Comparison of ENCODE assay signal across 11 cellular contexts in genomic region chr20:63692436-63693078, GRCh38. TPM values are rescaled to one million over a fixed set of nuclear protein-coding genes. Genes with fewer than 3 reads are reported as not detected.
DNase-seq lines count a peak whose midpoint lies in the region; ATAC-seq, FAIRE-seq and TF ChIP-seq lines count a peak whose summit lies in the region.
"Had no signal": no experiment of that assay in that cellular context is flagged by ENCODE, and none has a peak within 500 bp of the region (broad histone marks: within the 10 kb centered on the region; RNA-seq: fewer than 3 reads in every experiment).

No MANE protein-coding gene starts in this region.

- H3K9ac ChIP-seq in kidney (ENCODE audit: low read length in 2 of 2) = no peak overlapping the region

- TF ChIP-seq CTCF in kidney (IDR thresholded peaks at IDR 0.05; ENCODE audit: borderline replicate concordance, extremely low read depth, insufficient read depth) = no peak
- no peak for TF ChIP-seq CTCF in upper lobe of right lung (IDR thresholded peaks at IDR 0.05)

- H3K27ac Mint-ChIP-seq in activated T-cell treated with anti-CD3 and anti-CD28 coated beads, Interleukin-2, amount 50 U/mL, for 72 hours = peak overlapping the region; percentile 44
- H3K27ac Mint-ChIP-seq in activated CD4-positive, alpha-beta memory T cell treated with anti-CD3 and anti-CD28 coated beads for 36 hours = peak overlapping the region; percentile 34
- H3K27ac Mint-ChIP-seq: CD4-positive, alpha-beta T cell had no signal

- peaks cover 0 to 15% of the 10 kb centered on the region in 2 donors for H3K4me1 ChIP-seq in kidney (ENCODE audit: control insufficient read depth in 1 of 2, insufficient read depth in 1 of 2, low read depth in 1 of 2, low read length in 2 of 2)
- H3K4me1 ChIP-seq in upper lobe of right lung = peaks cover 33% of the 10 kb centered on the region

- CTCF ChIA-PET in activated CD4-positive, alpha-beta memory T cell treated with anti-CD3 and anti-CD28 coated beads for 36 hours (lab: Charles Lee) = interaction anchor here (0.5 kb wide), 1 partner anchor 13 kb away, joined by 3 read pairs; no protein-coding TSS in a partner anchor

- FAIRE-seq in kidney (lab: Jason Lieb, UNC) = no peak
- FAIRE-seq: GM18507 had no signal

- H3K27ac ChIP-seq in kidney (ENCODE audit: low read depth in 2 of 2, low read length in 2 of 2) (no peak overlapping the region), upper lobe of right lung (peak overlapping the region; percentile 63)

- intact Hi-C loops in activated CD4-positive, alpha-beta memory T cell treated with anti-CD3 and anti-CD28 coated beads for 36 hours (cut with micrococcal nuclease) = no loop called here
- intact Hi-C loops in kidney (cut with DNase I) = no loop called here
- intact Hi-C loops in upper lobe of right lung (cut with DNase I) = no loop called here

- no peaks in the 10 kb centered on the region for H3K27me3 Mint-ChIP-seq in activated T-cell treated with anti-CD3 and anti-CD28 coated beads, Interleukin-2, amount 50 U/mL, for 72 hours (ENCODE audit: low read depth)
- H3K27me3 Mint-ChIP-seq in activated CD4-positive, alpha-beta memory T cell treated with anti-CD3 and anti-CD28 coated beads for 36 hours = no peaks in the 10 kb centered on the region
- H3K27me3 Mint-ChIP-seq: CD4-positive, alpha-beta T cell had no signal

- H3K36me3 ChIP-seq in kidney (ENCODE audit: control insufficient read depth in 1 of 2, insufficient read depth in 2 of 2, low read length in 2 of 2) = no peaks in the 10 kb centered on the region
- H3K36me3 ChIP-seq in upper lobe of right lung = peaks cover 15% of the 10 kb centered on the region

- DNase-seq in activated T-cell treated with anti-CD3 and anti-CD28 coated beads, Interleukin-2, amount 50 U/mL, for 72 hours = no peak
- no peak for DNase-seq in activated T-cell treated with anti-CD3 and anti-CD28 coated beads, Interleukin-2, amount 50 U/mL, for 1 hour
- DNase-seq in activated CD4-positive, alpha-beta memory T cell treated with anti-CD3 and anti-CD28 coated beads for 36 hours = no peak
- peak; percentile 73 for DNase-seq in kidney
- no peak for DNase-seq in upper lobe of right lung
- DNase-seq: NCI-H1436 had no signal

- no peaks in the 10 kb centered on the region for H3K9me3 Mint-ChIP-seq in activated T-cell treated with anti-CD3 and anti-CD28 coated beads, Interleukin-2, amount 50 U/mL, for 72 hours
- no peaks in the 10 kb centered on the region for H3K9me3 Mint-ChIP-seq in activated CD4-positive, alpha-beta memory T cell treated with anti-CD3 and anti-CD28 coated beads for 36 hours
- H3K9me3 Mint-ChIP-seq: CD4-positive, alpha-beta T cell had no signal

- H3K9me3 ChIP-seq in kidney (ENCODE audit: control insufficient read depth in 1 of 2, low read length in 2 of 2) = no peaks in the 10 kb centered on the region
- H3K9me3 ChIP-seq in upper lobe of right lung = no peaks in the 10 kb centered on the region

- ATAC-seq in activated T-cell treated with anti-CD3 and anti-CD28 coated beads, Interleukin-2, amount 50 U/mL, for 72 hours (replicated peaks in 1 of 2) = no peak
- ATAC-seq in upper lobe of right lung = no peak
- ATAC-seq in GM18861 (IDR thresholded peaks at IDR 0.05; ENCODE audit: unreplicated experiment) = no peak
- no peak for ATAC-seq in GM21528 (IDR thresholded peaks at IDR 0.05; ENCODE audit: low FRiP score, unreplicated experiment)
- ATAC-seq in HG02798 (IDR thresholded peaks at IDR 0.05; ENCODE audit: poor library complexity, unreplicated experiment) = no peak

- H3K4me3 ChIP-seq in kidney (ENCODE audit: low read length in 2 of 2) (no peak overlapping the region), upper lobe of right lung (no peak overlapping the region)

- peaks cover 2 to 6% of the 10 kb centered on the region in 2 donors for H3K36me3 Mint-ChIP-seq in activated T-cell treated with anti-CD3 and anti-CD28 coated beads, Interleukin-2, amount 50 U/mL, for 72 hours (ENCODE audit: insufficient read depth in 2 of 2)
- H3K36me3 Mint-ChIP-seq in activated CD4-positive, alpha-beta memory T cell treated with anti-CD3 and anti-CD28 coated beads for 36 hours = peaks cover 18% of the 10 kb centered on the region

- POLR2A ChIA-PET in activated CD4-positive, alpha-beta memory T cell treated with anti-CD3 and anti-CD28 coated beads for 36 hours (lab: Charles Lee) = no interaction called here

- H3K4me3 Mint-ChIP-seq in activated T-cell treated with anti-CD3 and anti-CD28 coated beads, Interleukin-2, amount 50 U/mL, for 72 hours = no peak overlapping the region
- no peak overlapping the region for H3K4me3 Mint-ChIP-seq in activated CD4-positive, alpha-beta memory T cell treated with anti-CD3 and anti-CD28 coated beads for 36 hours
- H3K4me3 Mint-ChIP-seq: CD4-positive, alpha-beta T cell had no signal

- no peaks in the 10 kb centered on the region for H3K27me3 ChIP-seq in upper lobe of right lung

- peaks cover 6% of the 10 kb centered on the region for H3K4me1 Mint-ChIP-seq in activated T-cell treated with anti-CD3 and anti-CD28 coated beads, Interleukin-2, amount 50 U/mL, for 72 hours (ENCODE audit: low read depth)
- H3K4me1 Mint-ChIP-seq in activated CD4-positive, alpha-beta memory T cell treated with anti-CD3 and anti-CD28 coated beads for 36 hours (ENCODE audit: low read depth) = peaks cover 16% of the 10 kb centered on the region

RNA-seq across cellular contexts. Expression of gene TNFRSF6B, which starts 3.9 kb away (rescaled TPM):
- 1 to 10 TPM; 1.0 to 1.2 TPM for total RNA-seq in activated T-cell treated with anti-CD3 and anti-CD28 coated beads, Interleukin-2, amount 50 U/mL, for 72 hours
- not detected for total RNA-seq in activated CD4-positive, alpha-beta memory T cell treated with anti-CD3 and anti-CD28 coated beads for 36 hours
- total RNA-seq in kidney = 64.5 TPM
- polyA plus RNA-seq in kidney (ENCODE audit: insufficient read depth, low read depth, low replicate concordance) = 2.4 TPM
- 14.4 TPM for total RNA-seq in upper lobe of right lung

RNA-seq across cellular contexts. Expression of gene ARFRP1, which starts 15.2 kb away (rescaled TPM):
- total RNA-seq in activated T-cell treated with anti-CD3 and anti-CD28 coated beads, Interleukin-2, amount 50 U/mL, for 72 hours = 10 to 100 TPM; 55.1 to 70.9 TPM
- total RNA-seq in activated CD4-positive, alpha-beta memory T cell treated with anti-CD3 and anti-CD28 coated beads for 36 hours = 10 to 100 TPM; 54.6 to 58.4 TPM
- total RNA-seq in kidney = 71.2 TPM
- polyA plus RNA-seq in kidney (ENCODE audit: insufficient read depth, low read depth, low replicate concordance) = 60.6 TPM
- total RNA-seq in upper lobe of right lung = 49.4 TPM

RNA-seq across cellular contexts. Expression of gene ZGPAT, which starts 15.3 kb away (rescaled TPM):
- total RNA-seq in activated T-cell treated with anti-CD3 and anti-CD28 coated beads, Interleukin-2, amount 50 U/mL, for 72 hours = 10 to 100 TPM; 24.3 to 28.0 TPM
- 10 to 100 TPM; 28.7 to 29.9 TPM for total RNA-seq in activated CD4-positive, alpha-beta memory T cell treated with anti-CD3 and anti-CD28 coated beads for 36 hours
- total RNA-seq in kidney (30.5 TPM), upper lobe of right lung (27.6 TPM)
- polyA plus RNA-seq in kidney (ENCODE audit: insufficient read depth, low read depth, low replicate concordance) = 39.6 TPM

RNA-seq across cellular contexts. Expression of gene RTEL1, which starts 34.4 kb away (rescaled TPM):
- total RNA-seq in activated T-cell treated with anti-CD3 and anti-CD28 coated beads, Interleukin-2, amount 50 U/mL, for 72 hours = 10 to 100 TPM; 26.8 to 34.6 TPM
- total RNA-seq in activated CD4-positive, alpha-beta memory T cell treated with anti-CD3 and anti-CD28 coated beads for 36 hours = 10 to 100 TPM; 38.0 to 38.3 TPM
- 37.7 TPM for total RNA-seq in kidney
- polyA plus RNA-seq in kidney (ENCODE audit: insufficient read depth, low read depth, low replicate concordance) = 5.3 TPM
- 26.7 TPM for total RNA-seq in upper lobe of right lung

RNA-seq across cellular contexts. Expression of gene STMN3, which starts 39.3 kb away (rescaled TPM):
- total RNA-seq in activated T-cell treated with anti-CD3 and anti-CD28 coated beads, Interleukin-2, amount 50 U/mL, for 72 hours = 10 to 100 TPM; 14.4 to 21.8 TPM
- total RNA-seq in activated CD4-positive, alpha-beta memory T cell treated with anti-CD3 and anti-CD28 coated beads for 36 hours = 10 to 100 TPM; 17.3 to 18.0 TPM
- total RNA-seq in kidney (84.9 TPM), upper lobe of right lung (12.4 TPM)
- polyA plus RNA-seq in kidney (ENCODE audit: insufficient read depth, low read depth, low replicate concordance) = 20.6 TPM
